33 cellular contexts compared by ENCODE assay signal in the genomic region with DNA sequence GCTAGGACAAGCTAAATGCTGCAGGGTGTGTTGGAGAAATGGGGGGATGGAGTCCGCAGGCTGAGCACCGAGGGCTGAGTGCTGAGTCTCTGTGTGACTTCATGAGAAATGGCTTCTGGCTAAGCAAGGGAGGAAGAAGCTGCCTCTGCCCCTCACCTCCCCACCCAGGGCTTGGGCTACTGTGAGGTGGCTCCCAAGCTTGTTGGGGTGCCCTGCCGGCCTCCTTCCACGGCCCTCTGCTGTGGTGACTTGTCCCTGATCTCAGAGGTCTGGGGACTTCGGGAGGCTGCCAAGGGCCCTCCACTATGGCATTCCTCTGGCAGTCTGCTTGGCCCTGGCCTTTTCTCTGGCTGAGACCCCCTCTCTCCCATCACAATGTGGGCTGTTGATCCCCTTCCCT.
"Had no signal": no experiment of that assay in that cellular context is flagged by ENCODE, and none has a peak within 500 bp of the region (broad histone marks: within the 10 kb centered on the region; RNA-seq: fewer than 3 reads in every experiment).

No MANE protein-coding gene starts in this region.

- H3K4me1 Mint-ChIP-seq: activated CD4-positive, alpha-beta T cell treated with anti-CD3 and anti-CD28 coated beads for 36 hours; activated CD4-positive, alpha-beta T cell treated with anti-CD3 and anti-CD28 coated beads, Interleukin-2, amount 10 ng/mL, durations not matched to agents 24 days and 14 days; activated CD8-positive, alpha-beta memory T cell treated with anti-CD3 and anti-CD28 coated beads, Interleukin-2, amount 10 ng/mL, durations not matched to agents 7 days and 5 days; activated naive CD4-positive, alpha-beta T cell treated with anti-CD3 and anti-CD28 coated beads, Interleukin-2, amount 50 U/mL, for 24 hours had no signal

- H3K9me3 Mint-ChIP-seq: activated CD4-positive, alpha-beta memory T cell treated with anti-CD3 and anti-CD28 coated beads for 36 hours; activated CD4-positive, alpha-beta T cell treated with anti-CD3 and anti-CD28 coated beads, Interleukin-2, amount 10 ng/mL, durations not matched to agents 24 days and 14 days; activated naive CD4-positive, alpha-beta T cell treated with anti-CD3 and anti-CD28 coated beads for 36 hours; activated naive CD4-positive, alpha-beta T cell treated with anti-CD3 and anti-CD28 coated beads, Interleukin-2, amount 50 U/mL, for 24 hours; activated naive CD8-positive, alpha-beta T cell treated with anti-CD3 and anti-CD28 coated beads for 36 hours; activated naive CD8-positive, alpha-beta T cell treated with anti-CD3 and anti-CD28 coated beads, Interleukin-2, amount 50 U/mL, for 24 hours; activated T-helper 1 cell treated with anti-CD3 and anti-CD28 coated beads, Interleukin-12 subunit alpha, Interleukin-12 subunit beta, Interleukin-2, Interleukin-4 antibody, amounts not matched to agents 30 ng/mL and 10 ng/mL and 1 ng/mL, durations not matched to agents 14 hours and 24 hours and 36 hours; activated T-helper 2 cell treated with anti-CD3 and anti-CD28 coated beads, Interferon-gamma antibody, Interleukin-2, Interleukin-4, amounts not matched to agents 10 μg/mL and 5 μg/mL and 100 μg/mL, durations not matched to agents 14 hours and 24 hours and 36 hours; brain; dendritic cell treated with granulocyte-macrophage colony-stimulating factor and Interleukin-4, amounts not matched to agents 40 ng/mL and 50 ng/mL, for 4 days had no signal

- H3K4me3 ChIP-seq: adrenal gland, ascending aorta, breast epithelium, cardiac muscle cell, colonic mucosa, dorsolateral prefrontal cortex, esophagus muscularis mucosa, gastrocnemius medialis had no signal

- H3K27ac ChIP-seq: adrenal gland, ascending aorta, breast epithelium, cardiac muscle cell, colonic mucosa, esophagus muscularis mucosa, foreskin keratinocyte, gastrocnemius medialis had no signal

- H3K27me3 ChIP-seq: adrenal gland, ascending aorta, breast epithelium, cardiac muscle cell, colonic mucosa, dorsolateral prefrontal cortex, esophagus muscularis mucosa, foreskin keratinocyte, gastrocnemius medialis had no signal

- H3K27me3 Mint-ChIP-seq: activated CD4-positive, alpha-beta memory T cell treated with anti-CD3 and anti-CD28 coated beads for 36 hours; activated CD4-positive, alpha-beta T cell treated with anti-CD3 and anti-CD28 coated beads for 36 hours; activated CD4-positive, alpha-beta T cell treated with anti-CD3 and anti-CD28 coated beads, Interleukin-2, amount 10 ng/mL, durations not matched to agents 24 days and 14 days; activated CD8-positive, alpha-beta memory T cell treated with anti-CD3 and anti-CD28 coated beads, Interleukin-2, amount 10 ng/mL, durations not matched to agents 7 days and 5 days; activated naive CD4-positive, alpha-beta T cell treated with anti-CD3 and anti-CD28 coated beads, Interleukin-2, amount 50 U/mL, for 24 hours; activated naive CD8-positive, alpha-beta T cell treated with anti-CD3 and anti-CD28 coated beads for 36 hours; activated naive CD8-positive, alpha-beta T cell treated with anti-CD3 and anti-CD28 coated beads, Interleukin-2, amount 50 U/mL, for 24 hours; brain; dendritic cell treated with granulocyte-macrophage colony-stimulating factor and Interleukin-4, amounts not matched to agents 40 ng/mL and 50 ng/mL, for 4 days had no signal

- H3K36me3 Mint-ChIP-seq: activated CD4-positive, alpha-beta memory T cell treated with anti-CD3 and anti-CD28 coated beads for 36 hours; activated CD8-positive, alpha-beta memory T cell treated with anti-CD3 and anti-CD28 coated beads, Interleukin-2, amount 10 ng/mL, durations not matched to agents 7 days and 5 days; activated naive CD4-positive, alpha-beta T cell treated with anti-CD3 and anti-CD28 coated beads, Interleukin-2, amount 50 U/mL, for 24 hours; activated naive CD8-positive, alpha-beta T cell treated with anti-CD3 and anti-CD28 coated beads for 36 hours had no signal

- H3K27ac Mint-ChIP-seq: activated CD4-positive, alpha-beta memory T cell treated with anti-CD3 and anti-CD28 coated beads for 36 hours; activated CD4-positive, alpha-beta T cell treated with anti-CD3 and anti-CD28 coated beads for 36 hours; activated CD4-positive, alpha-beta T cell treated with anti-CD3 and anti-CD28 coated beads, Interleukin-2, amount 10 ng/mL, durations not matched to agents 24 days and 14 days; activated CD8-positive, alpha-beta memory T cell treated with anti-CD3 and anti-CD28 coated beads, Interleukin-2, amount 10 ng/mL, durations not matched to agents 7 days and 5 days; activated CD8-positive, alpha-beta T cell treated with anti-CD3 and anti-CD28 coated beads, Interleukin-2, amount 10 ng/mL, durations not matched to agents 7 days and 5 days; activated naive CD4-positive, alpha-beta T cell treated with anti-CD3 and anti-CD28 coated beads for 36 hours; activated naive CD4-positive, alpha-beta T cell treated with anti-CD3 and anti-CD28 coated beads, Interleukin-2, amount 50 U/mL, for 24 hours; activated naive CD8-positive, alpha-beta T cell treated with anti-CD3 and anti-CD28 coated beads for 36 hours; activated naive CD8-positive, alpha-beta T cell treated with anti-CD3 and anti-CD28 coated beads, Interleukin-2, amount 50 U/mL, for 24 hours; activated T-helper 1 cell treated with anti-CD3 and anti-CD28 coated beads, Interleukin-12 subunit alpha, Interleukin-12 subunit beta, Interleukin-2, Interleukin-4 antibody, amounts not matched to agents 30 ng/mL and 10 ng/mL and 1 ng/mL, durations not matched to agents 14 hours and 24 hours and 36 hours; activated T-helper 2 cell treated with anti-CD3 and anti-CD28 coated beads, Interferon-gamma antibody, Interleukin-2, Interleukin-4, amounts not matched to agents 10 μg/mL and 5 μg/mL and 100 μg/mL, durations not matched to agents 14 hours and 24 hours and 36 hours; dendritic cell treated with granulocyte-macrophage colony-stimulating factor and Interleukin-4, amounts not matched to agents 40 ng/mL and 50 ng/mL, for 4 days had no signal

- H3K9me3 ChIP-seq: adrenal gland, ascending aorta, breast epithelium, colonic mucosa, esophagus muscularis mucosa, gastrocnemius medialis had no signal

- H3K4me3 Mint-ChIP-seq: activated CD4-positive, alpha-beta memory T cell treated with anti-CD3 and anti-CD28 coated beads for 36 hours; activated CD4-positive, alpha-beta T cell treated with anti-CD3 and anti-CD28 coated beads for 36 hours; activated CD4-positive, alpha-beta T cell treated with anti-CD3 and anti-CD28 coated beads, Interleukin-2, amount 10 ng/mL, durations not matched to agents 24 days and 14 days; activated CD8-positive, alpha-beta memory T cell treated with anti-CD3 and anti-CD28 coated beads, Interleukin-2, amount 10 ng/mL, durations not matched to agents 7 days and 5 days; activated CD8-positive, alpha-beta T cell treated with anti-CD3 and anti-CD28 coated beads, Interleukin-2, amount 10 ng/mL, durations not matched to agents 7 days and 5 days; activated naive CD4-positive, alpha-beta T cell treated with anti-CD3 and anti-CD28 coated beads for 36 hours; activated naive CD4-positive, alpha-beta T cell treated with anti-CD3 and anti-CD28 coated beads, Interleukin-2, amount 50 U/mL, for 24 hours; activated naive CD8-positive, alpha-beta T cell treated with anti-CD3 and anti-CD28 coated beads for 36 hours; activated naive CD8-positive, alpha-beta T cell treated with anti-CD3 and anti-CD28 coated beads, Interleukin-2, amount 50 U/mL, for 24 hours; activated T-helper 1 cell treated with anti-CD3 and anti-CD28 coated beads, Interleukin-12 subunit alpha, Interleukin-12 subunit beta, Interleukin-2, Interleukin-4 antibody, amounts not matched to agents 30 ng/mL and 10 ng/mL and 1 ng/mL, durations not matched to agents 14 hours and 24 hours and 36 hours; brain; dendritic cell treated with granulocyte-macrophage colony-stimulating factor and Interleukin-4, amounts not matched to agents 40 ng/mL and 50 ng/mL, for 4 days had no signal

- H3K4me1 ChIP-seq: adrenal gland, ascending aorta, breast epithelium, colonic mucosa, foreskin keratinocyte had no signal

- H3K36me3 ChIP-seq: adrenal gland, ascending aorta, breast epithelium, cardiac muscle cell, colonic mucosa, gastrocnemius medialis had no signal

- DNase-seq: activated CD4-positive, alpha-beta memory T cell treated with anti-CD3 and anti-CD28 coated beads for 36 hours; activated CD4-positive, alpha-beta T cell treated with anti-CD3 and anti-CD28 coated beads for 36 hours; activated CD4-positive, alpha-beta T cell treated with anti-CD3 and anti-CD28 coated beads, Interleukin-2, amount 10 ng/mL, durations not matched to agents 24 days and 14 days; activated CD4-positive, CD25-positive, alpha-beta regulatory T cell; activated CD4-positive, CD25-positive, alpha-beta regulatory T cell treated with anti-CD3 and anti-CD28 coated beads, Interleukin-2, amount 50 U/mL, for 72 hours; activated CD8-positive, alpha-beta memory T cell treated with anti-CD3 and anti-CD28 coated beads, Interleukin-2, amount 10 ng/mL, durations not matched to agents 7 days and 5 days; activated CD8-positive, alpha-beta memory T cell treated with anti-CD3 and anti-CD28 coated beads, Interleukin-2, amount 50 U/mL, for 4 hours; activated CD8-positive, alpha-beta T cell treated with anti-CD3 and anti-CD28 coated beads, Interleukin-2, amount 10 ng/mL, durations not matched to agents 7 days and 5 days; activated effector memory CD4-positive, alpha-beta T cell treated with anti-CD3 and anti-CD28 coated beads, Interleukin-2, amount 50 U/mL, for 16 hours; activated naive CD4-positive, alpha-beta T cell treated with anti-CD3 and anti-CD28 coated beads for 36 hours; activated naive CD8-positive, alpha-beta T cell treated with anti-CD3 and anti-CD28 coated beads for 36 hours; activated naive CD8-positive, alpha-beta T cell treated with anti-CD3 and anti-CD28 coated beads, Interleukin-2, amount 50 U/mL, for 24 hours; activated T-cell treated with anti-CD3 and anti-CD28 coated beads, Interleukin-2, amount 50 U/mL, for 1 hour; activated T-cell treated with anti-CD3 and anti-CD28 coated beads, Interleukin-2, amount 50 U/mL, for 48 hours; adrenal gland; central memory CD4-positive, alpha-beta T cell; cerebellar nuclear complex; colonic mucosa; dorsolateral prefrontal cortex; effector memory CD4-positive, alpha-beta T cell; erythroblast; foreskin keratinocyte; gastrocnemius medialis; T-helper 2 cell had no signal
